24 cellular contexts compared by ENCODE assay signal in genomic region chr7:156194813-156195212, GRCh38.
"Had no signal": no experiment of that assay in that cellular context is flagged by ENCODE, and none has a peak within 500 bp of the region (broad histone marks: within the 10 kb centered on the region; RNA-seq: fewer than 3 reads in every experiment).

No MANE protein-coding gene starts in this region.

- H3K9me3 ChIP-seq: esophagus squamous epithelium, gastroesophageal sphincter, pancreas, stomach, thoracic aorta, transverse colon had no signal

- H3K4me1 Mint-ChIP-seq: immature natural killer cell, nephron had no signal

- H3K36me3 Mint-ChIP-seq: immature natural killer cell, naive B cell had no signal

- H3K27ac Mint-ChIP-seq: dendritic cell treated with granulocyte-macrophage colony-stimulating factor and Interleukin-4, amounts not matched to agents 40 ng/mL and 50 ng/mL, for 4 days; immature natural killer cell; naive B cell; nephron; progenitor cell of endocrine pancreas had no signal

- H3K4me3 Mint-ChIP-seq: dendritic cell treated with granulocyte-macrophage colony-stimulating factor and Interleukin-4, amounts not matched to agents 40 ng/mL and 50 ng/mL, for 4 days; immature natural killer cell; naive B cell; nephron had no signal

- H3K27me3 Mint-ChIP-seq: dendritic cell treated with granulocyte-macrophage colony-stimulating factor and Interleukin-4, amounts not matched to agents 40 ng/mL and 50 ng/mL, for 4 days had no signal

- H3K4me1 ChIP-seq: esophagus squamous epithelium, gastroesophageal sphincter, pancreas, stomach, transverse colon had no signal

- H3K4me3 ChIP-seq: esophagus squamous epithelium, gastroesophageal sphincter, lung, pancreas, stomach, thoracic aorta, transverse colon had no signal

- DNase-seq: esophagus squamous epithelium; foreskin fibroblast; glutamatergic neuron; immature natural killer cell; kidney; left cardiac atrium; left ventricle myocardium superior; mesenchymal stem cell; naive B cell; occipital lobe; pancreas; right cardiac atrium; small intestine; stimulated activated CD4-positive, alpha-beta T cell treated with anti-CD3 and anti-CD28 coated beads, Interleukin-12 subunit alpha, Interleukin-12 subunit beta, amount 100 ng/mL, for 4 hours; stimulated activated naive CD4-positive, alpha-beta T cell; stomach; substantia nigra; transverse colon had no signal

- H3K36me3 ChIP-seq: esophagus squamous epithelium, gastroesophageal sphincter, pancreas, stomach, thoracic aorta, transverse colon had no signal

- H3K9me3 Mint-ChIP-seq: dendritic cell treated with granulocyte-macrophage colony-stimulating factor and Interleukin-4, amounts not matched to agents 40 ng/mL and 50 ng/mL, for 4 days; nephron had no signal

- H3K27me3 ChIP-seq: pancreas, transverse colon had no signal

- ATAC-seq: gastroesophageal sphincter, left cardiac atrium, left ventricle myocardium superior, pancreas, right cardiac atrium had no signal

- H3K27ac ChIP-seq: esophagus squamous epithelium, gastroesophageal sphincter, pancreas, stomach, thoracic aorta, transverse colon had no signal
